Comparison of ENCODE assay signal across 2 cellular contexts in genomic region chr22:21761994-21762680, GRCh38.
TF ChIP-seq lines count a peak whose summit lies in the region.

No MANE protein-coding gene starts in this region.

TF ChIP-seq in IMR-90, 13 proteins besides CTCF, POLR2A, EP300 and RAD21:
- TF ChIP-seq FOS (IDR thresholded peaks at IDR 0.05; ENCODE audit: low read depth, low read length), result no peak
- no peak for TF ChIP-seq MAZ (IDR thresholded peaks at IDR 0.05; ENCODE audit: borderline replicate concordance, low read depth, low read length)
- TF ChIP-seq USF2 (IDR thresholded peaks at IDR 0.05; ENCODE audit: low read depth, low read length), result no peak
- TF ChIP-seq BHLHE40 (IDR thresholded peaks at IDR 0.05; ENCODE audit: low read depth, low read length), result no peak
- no peak for TF ChIP-seq RFX5 (IDR thresholded peaks at IDR 0.05; ENCODE audit: low read depth, low read length)
- no peak for TF ChIP-seq RCOR1 (IDR thresholded peaks at IDR 0.05; ENCODE audit: insufficient replicate concordance, low read length)
- TF ChIP-seq MAFK (IDR thresholded peaks at IDR 0.05; ENCODE audit: low read depth, low read length), result no peak
- TF ChIP-seq ELK1 (IDR thresholded peaks at IDR 0.05; ENCODE audit: borderline replicate concordance, low read depth, low read length), result no peak
- no peak for TF ChIP-seq CEBPB (IDR thresholded peaks at IDR 0.05; ENCODE audit: low read depth, low read length)
- TF ChIP-seq MXI1 (IDR thresholded peaks at IDR 0.05; ENCODE audit: borderline replicate concordance, low read depth, low read length), result no peak
- TF ChIP-seq SMC3 (IDR thresholded peaks at IDR 0.05; ENCODE audit: low read depth, low read length), result no peak
- TF ChIP-seq NFE2L2 (IDR thresholded peaks at IDR 0.05; ENCODE audit: low read depth, low read length), result no peak
- TF ChIP-seq CHD1 (IDR thresholded peaks at IDR 0.05; ENCODE audit: low read depth, low read length), result no peak
TF ChIP-seq in IMR-90: peak in this region for 0.

TF ChIP-seq in GM12878, 131 proteins besides CTCF, POLR2A, EP300 and RAD21:
- TF ChIP-seq STAT3 (IDR thresholded peaks at IDR 0.05; ENCODE audit: low read depth, low read length), result no peak
- TF ChIP-seq, protein P1, sequence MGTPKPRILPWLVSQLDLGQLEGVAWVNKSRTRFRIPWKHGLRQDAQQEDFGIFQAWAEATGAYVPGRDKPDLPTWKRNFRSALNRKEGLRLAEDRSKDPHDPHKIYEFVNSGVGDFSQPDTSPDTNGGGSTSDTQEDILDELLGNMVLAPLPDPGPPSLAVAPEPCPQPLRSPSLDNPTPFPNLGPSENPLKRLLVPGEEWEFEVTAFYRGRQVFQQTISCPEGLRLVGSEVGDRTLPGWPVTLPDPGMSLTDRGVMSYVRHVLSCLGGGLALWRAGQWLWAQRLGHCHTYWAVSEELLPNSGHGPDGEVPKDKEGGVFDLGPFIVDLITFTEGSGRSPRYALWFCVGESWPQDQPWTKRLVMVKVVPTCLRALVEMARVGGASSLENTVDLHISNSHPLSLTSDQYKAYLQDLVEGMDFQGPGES (IDR thresholded peaks at IDR 0.05), result no peak
- TF ChIP-seq NR2F1 (conservative IDR thresholded peaks at IDR 0.05), result no peak
- TF ChIP-seq ZBED1 (IDR thresholded peaks at IDR 0.05; ENCODE audit: borderline replicate concordance), result no peak
- no peak for TF ChIP-seq KDM1A (IDR thresholded peaks at IDR 0.05; ENCODE audit: borderline replicate concordance)
- TF ChIP-seq, protein P2, sequence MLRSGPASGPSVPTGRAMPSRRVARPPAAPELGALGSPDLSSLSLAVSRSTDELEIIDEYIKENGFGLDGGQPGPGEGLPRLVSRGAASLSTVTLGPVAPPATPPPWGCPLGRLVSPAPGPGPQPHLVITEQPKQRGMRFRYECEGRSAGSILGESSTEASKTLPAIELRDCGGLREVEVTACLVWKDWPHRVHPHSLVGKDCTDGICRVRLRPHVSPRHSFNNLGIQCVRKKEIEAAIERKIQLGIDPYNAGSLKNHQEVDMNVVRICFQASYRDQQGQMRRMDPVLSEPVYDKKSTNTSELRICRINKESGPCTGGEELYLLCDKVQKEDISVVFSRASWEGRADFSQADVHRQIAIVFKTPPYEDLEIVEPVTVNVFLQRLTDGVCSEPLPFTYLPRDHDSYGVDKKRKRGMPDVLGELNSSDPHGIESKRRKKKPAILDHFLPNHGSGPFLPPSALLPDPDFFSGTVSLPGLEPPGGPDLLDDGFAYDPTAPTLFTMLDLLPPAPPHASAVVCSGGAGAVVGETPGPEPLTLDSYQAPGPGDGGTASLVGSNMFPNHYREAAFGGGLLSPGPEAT (IDR thresholded peaks at IDR 0.05; ENCODE audit: low read depth), result no peak
- TF ChIP-seq, protein P3, sequence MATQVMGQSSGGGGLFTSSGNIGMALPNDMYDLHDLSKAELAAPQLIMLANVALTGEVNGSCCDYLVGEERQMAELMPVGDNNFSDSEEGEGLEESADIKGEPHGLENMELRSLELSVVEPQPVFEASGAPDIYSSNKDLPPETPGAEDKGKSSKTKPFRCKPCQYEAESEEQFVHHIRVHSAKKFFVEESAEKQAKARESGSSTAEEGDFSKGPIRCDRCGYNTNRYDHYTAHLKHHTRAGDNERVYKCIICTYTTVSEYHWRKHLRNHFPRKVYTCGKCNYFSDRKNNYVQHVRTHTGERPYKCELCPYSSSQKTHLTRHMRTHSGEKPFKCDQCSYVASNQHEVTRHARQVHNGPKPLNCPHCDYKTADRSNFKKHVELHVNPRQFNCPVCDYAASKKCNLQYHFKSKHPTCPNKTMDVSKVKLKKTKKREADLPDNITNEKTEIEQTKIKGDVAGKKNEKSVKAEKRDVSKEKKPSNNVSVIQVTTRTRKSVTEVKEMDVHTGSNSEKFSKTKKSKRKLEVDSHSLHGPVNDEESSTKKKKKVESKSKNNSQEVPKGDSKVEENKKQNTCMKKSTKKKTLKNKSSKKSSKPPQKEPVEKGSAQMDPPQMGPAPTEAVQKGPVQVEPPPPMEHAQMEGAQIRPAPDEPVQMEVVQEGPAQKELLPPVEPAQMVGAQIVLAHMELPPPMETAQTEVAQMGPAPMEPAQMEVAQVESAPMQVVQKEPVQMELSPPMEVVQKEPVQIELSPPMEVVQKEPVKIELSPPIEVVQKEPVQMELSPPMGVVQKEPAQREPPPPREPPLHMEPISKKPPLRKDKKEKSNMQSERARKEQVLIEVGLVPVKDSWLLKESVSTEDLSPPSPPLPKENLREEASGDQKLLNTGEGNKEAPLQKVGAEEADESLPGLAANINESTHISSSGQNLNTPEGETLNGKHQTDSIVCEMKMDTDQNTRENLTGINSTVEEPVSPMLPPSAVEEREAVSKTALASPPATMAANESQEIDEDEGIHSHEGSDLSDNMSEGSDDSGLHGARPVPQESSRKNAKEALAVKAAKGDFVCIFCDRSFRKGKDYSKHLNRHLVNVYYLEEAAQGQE (IDR thresholded peaks at IDR 0.05; ENCODE audit: low read depth, low read length), result no peak
- TF ChIP-seq ATF3 (IDR thresholded peaks at IDR 0.05; ENCODE audit: borderline replicate concordance, extremely low read depth, low read depth, low read length), result no peak
- no peak for TF ChIP-seq LARP7 (IDR thresholded peaks at IDR 0.05)
- no peak for TF ChIP-seq MTA3 (IDR thresholded peaks at IDR 0.05; ENCODE audit: borderline replicate concordance, low read length)
- no peak for TF ChIP-seq HDAC6 (IDR thresholded peaks at IDR 0.05; ENCODE audit: unreplicated experiment)
- TF ChIP-seq, protein P4, sequence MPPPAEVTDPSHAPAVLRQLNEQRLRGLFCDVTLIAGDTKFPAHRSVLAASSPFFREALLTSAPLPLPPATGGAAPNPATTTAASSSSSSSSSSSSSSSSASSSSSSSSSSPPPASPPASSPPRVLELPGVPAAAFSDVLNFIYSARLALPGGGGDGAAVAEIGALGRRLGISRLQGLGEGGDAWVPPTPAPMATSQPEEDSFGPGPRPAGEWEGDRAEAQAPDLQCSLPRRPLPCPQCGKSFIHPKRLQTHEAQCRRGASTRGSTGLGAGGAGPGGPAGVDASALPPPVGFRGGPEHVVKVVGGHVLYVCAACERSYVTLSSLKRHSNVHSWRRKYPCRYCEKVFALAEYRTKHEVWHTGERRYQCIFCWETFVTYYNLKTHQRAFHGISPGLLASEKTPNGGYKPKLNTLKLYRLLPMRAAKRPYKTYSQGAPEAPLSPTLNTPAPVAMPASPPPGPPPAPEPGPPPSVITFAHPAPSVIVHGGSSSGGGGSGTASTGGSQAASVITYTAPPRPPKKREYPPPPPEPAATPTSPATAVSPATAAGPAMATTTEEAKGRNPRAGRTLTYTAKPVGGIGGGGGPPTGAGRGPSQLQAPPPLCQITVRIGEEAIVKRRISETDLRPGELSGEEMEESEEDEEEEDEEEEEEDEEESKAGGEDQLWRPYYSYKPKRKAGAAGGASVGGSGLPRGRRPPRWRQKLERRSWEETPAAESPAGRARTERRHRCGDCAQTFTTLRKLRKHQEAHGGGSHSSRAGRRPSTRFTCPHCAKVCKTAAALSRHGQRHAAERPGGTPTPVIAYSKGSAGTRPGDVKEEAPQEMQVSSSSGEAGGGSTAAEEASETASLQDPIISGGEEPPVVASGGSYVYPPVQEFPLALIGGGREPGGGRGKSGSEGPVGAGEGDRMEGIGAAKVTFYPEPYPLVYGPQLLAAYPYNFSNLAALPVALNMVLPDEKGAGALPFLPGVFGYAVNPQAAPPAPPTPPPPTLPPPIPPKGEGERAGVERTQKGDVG (CRISPR knock-in tag; IDR thresholded peaks at IDR 0.05), result no peak
TF ChIP-seq in GM12878: peak in this region for 0.
